8 cellular contexts compared by ENCODE assay signal in genomic region chr7:55572378-55573233, GRCh38. TPM values are rescaled to one million over a fixed set of nuclear protein-coding genes. Genes with fewer than 3 reads are reported as not detected.
DNase-seq lines count a peak whose midpoint lies in the region; ATAC-seq and TF ChIP-seq lines count a peak whose summit lies in the region.

A gene with protein sequence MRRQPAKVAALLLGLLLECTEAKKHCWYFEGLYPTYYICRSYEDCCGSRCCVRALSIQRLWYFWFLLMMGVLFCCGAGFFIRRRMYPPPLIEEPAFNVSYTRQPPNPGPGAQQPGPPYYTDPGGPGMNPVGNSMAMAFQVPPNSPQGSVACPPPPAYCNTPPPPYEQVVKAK (minus strand): TSS chr7:55572502. CDS start chr7:55572324, 178 bp downstream.

- no peaks in the 10 kb centered on the region for H3K36me3 ChIP-seq in skeletal muscle tissue (ENCODE audit: control insufficient read depth in 3 of 3, insufficient read depth in 3 of 3, low read length in 3 of 3)

- POLR2A ChIA-PET in WTC11 (lab: Charles Lee) = no interaction called here

- peak within 1 kb of the TSS; percentile 91 for H3K27ac ChIP-seq in skeletal muscle tissue (ENCODE audit: low read depth, low read length)

- H3K4me3 Mint-ChIP-seq in WTC11 (peak within 1 kb of the TSS; percentile 91), immature natural killer cell (peak within 1 kb of the TSS; percentile 95 to 100 (median 97))

- no peak for TF ChIP-seq CTCF in WTC11 (IDR thresholded peaks at IDR 0.05)

- no peaks in the 10 kb centered on the region for H3K27me3 ChIP-seq in skeletal muscle tissue (ENCODE audit: control insufficient read depth in 3 of 3, insufficient read depth in 3 of 3, low read length in 3 of 3)

- H3K27me3 Mint-ChIP-seq in WTC11 (ENCODE audit: low read depth) (peaks cover 19% of the 10 kb centered on the region), immature natural killer cell (ENCODE audit: low read depth in 3 of 3) (peaks cover 10 to 29% (median 16%) of the 10 kb centered on the region in 3 donors)

- CTCF ChIA-PET in WTC11 (lab: Charles Lee) = interaction anchor here (0.5 to 1.4 kb wide), 3 partner anchors 13 to 800 kb away, joined by 3 to 5 read pairs (median 3); no protein-coding TSS in a partner anchor

- H3K4me1 ChIP-seq in skeletal muscle tissue (ENCODE audit: control insufficient read depth in 3 of 3, insufficient read depth in 3 of 3, low read length in 3 of 3) = peaks cover 42 to 47% (median 43%) of the 10 kb centered on the region in 3 donors

- H3K27ac Mint-ChIP-seq in WTC11 (peak within 1 kb of the TSS; percentile 52; the same call in 1 of the 2 replicates), immature natural killer cell (peak within 1 kb of the TSS; percentile 93 to 97 (median 96))

- ATAC-seq in HG02884 (IDR thresholded peaks at IDR 0.05; ENCODE audit: unreplicated experiment) (peak; percentile 37), WTC11 (peak; percentile 75)

- H3K36me3 Mint-ChIP-seq in WTC11 (no peaks in the 10 kb centered on the region), immature natural killer cell (peaks cover 0 to 9% (median 0%) of the 10 kb centered on the region in 3 donors)

- H3K9ac ChIP-seq in skeletal muscle tissue (ENCODE audit: low read depth in 1 of 3, low read length in 3 of 3) = peak within 1 kb of the TSS; percentile 88 to 92 (median 89)

- no peaks in the 10 kb centered on the region for H3K9me3 Mint-ChIP-seq in WTC11
- no peaks in the 10 kb centered on the region for H3K9me3 Mint-ChIP-seq in immature natural killer cell

- H3K4me3 ChIP-seq in skeletal muscle tissue (ENCODE audit: low read length in 3 of 3) = peak within 1 kb of the TSS; percentile 81 to 87 (median 87)

- DNase-seq in NCI-H524 (lab: John Stamatoyannopoulos, UW) (peak; percentile 27 to 76), NCI-H524 treated with DMSO at 0.1 percent for 48 hours (lab: John Stamatoyannopoulos, UW) (no peak), NCI-H2029 treated with DMSO at 0.1 percent for 48 hours (lab: John Stamatoyannopoulos, UW) (peak; percentile 38), WTC11 (ENCODE audit: low spot score) (peak; percentile 69), immature natural killer cell (peak; percentile 66 to 75 (median 73))
- peak; percentile 65 for DNase-seq in central memory CD4-positive, alpha-beta T cell

- H3K4me1 Mint-ChIP-seq in WTC11 (peaks cover 51% of the 10 kb centered on the region), immature natural killer cell (peaks cover 58 to 60% of the 10 kb centered on the region in 2 donors)

- no peaks in the 10 kb centered on the region for H3K9me3 ChIP-seq in skeletal muscle tissue (ENCODE audit: control insufficient read depth in 3 of 3, low read length in 3 of 3)

TF ChIP-seq in WTC11, 78 proteins besides CTCF, POLR2A, EP300 and RAD21:
- TF ChIP-seq, protein P1, sequence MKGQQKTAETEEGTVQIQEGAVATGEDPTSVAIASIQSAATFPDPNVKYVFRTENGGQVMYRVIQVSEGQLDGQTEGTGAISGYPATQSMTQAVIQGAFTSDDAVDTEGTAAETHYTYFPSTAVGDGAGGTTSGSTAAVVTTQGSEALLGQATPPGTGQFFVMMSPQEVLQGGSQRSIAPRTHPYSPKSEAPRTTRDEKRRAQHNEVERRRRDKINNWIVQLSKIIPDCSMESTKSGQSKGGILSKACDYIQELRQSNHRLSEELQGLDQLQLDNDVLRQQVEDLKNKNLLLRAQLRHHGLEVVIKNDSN (CRISPR knock-in tag; IDR thresholded peaks at IDR 0.05) = no peak
- TF ChIP-seq, protein P2, sequence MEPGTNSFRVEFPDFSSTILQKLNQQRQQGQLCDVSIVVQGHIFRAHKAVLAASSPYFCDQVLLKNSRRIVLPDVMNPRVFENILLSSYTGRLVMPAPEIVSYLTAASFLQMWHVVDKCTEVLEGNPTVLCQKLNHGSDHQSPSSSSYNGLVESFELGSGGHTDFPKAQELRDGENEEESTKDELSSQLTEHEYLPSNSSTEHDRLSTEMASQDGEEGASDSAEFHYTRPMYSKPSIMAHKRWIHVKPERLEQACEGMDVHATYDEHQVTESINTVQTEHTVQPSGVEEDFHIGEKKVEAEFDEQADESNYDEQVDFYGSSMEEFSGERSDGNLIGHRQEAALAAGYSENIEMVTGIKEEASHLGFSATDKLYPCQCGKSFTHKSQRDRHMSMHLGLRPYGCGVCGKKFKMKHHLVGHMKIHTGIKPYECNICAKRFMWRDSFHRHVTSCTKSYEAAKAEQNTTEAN (CRISPR knock-in tag; IDR thresholded peaks at IDR 0.05) = no peak
- TF ChIP-seq SOX15 (CRISPR knock-in tag; IDR thresholded peaks at IDR 0.05) (no peak), ZBTB21 (CRISPR knock-in tag; IDR thresholded peaks at IDR 0.05; ENCODE audit: borderline replicate concordance) (no peak), TEAD1 (CRISPR knock-in tag; IDR thresholded peaks at IDR 0.05) (no peak), STAT6 (CRISPR knock-in tag; conservative IDR thresholded peaks at IDR 0.05; ENCODE audit: low read depth) (no peak), RELA (CRISPR knock-in tag; IDR thresholded peaks at IDR 0.05; ENCODE audit: borderline replicate concordance) (no peak), JUN (CRISPR knock-in tag; IDR thresholded peaks at IDR 0.05) (no peak)
- TF ChIP-seq, protein P3, sequence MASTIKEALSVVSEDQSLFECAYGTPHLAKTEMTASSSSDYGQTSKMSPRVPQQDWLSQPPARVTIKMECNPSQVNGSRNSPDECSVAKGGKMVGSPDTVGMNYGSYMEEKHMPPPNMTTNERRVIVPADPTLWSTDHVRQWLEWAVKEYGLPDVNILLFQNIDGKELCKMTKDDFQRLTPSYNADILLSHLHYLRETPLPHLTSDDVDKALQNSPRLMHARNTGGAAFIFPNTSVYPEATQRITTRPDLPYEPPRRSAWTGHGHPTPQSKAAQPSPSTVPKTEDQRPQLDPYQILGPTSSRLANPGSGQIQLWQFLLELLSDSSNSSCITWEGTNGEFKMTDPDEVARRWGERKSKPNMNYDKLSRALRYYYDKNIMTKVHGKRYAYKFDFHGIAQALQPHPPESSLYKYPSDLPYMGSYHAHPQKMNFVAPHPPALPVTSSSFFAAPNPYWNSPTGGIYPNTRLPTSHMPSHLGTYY (CRISPR knock-in tag; IDR thresholded peaks at IDR 0.05) = no peak
- TF ChIP-seq, protein P4, sequence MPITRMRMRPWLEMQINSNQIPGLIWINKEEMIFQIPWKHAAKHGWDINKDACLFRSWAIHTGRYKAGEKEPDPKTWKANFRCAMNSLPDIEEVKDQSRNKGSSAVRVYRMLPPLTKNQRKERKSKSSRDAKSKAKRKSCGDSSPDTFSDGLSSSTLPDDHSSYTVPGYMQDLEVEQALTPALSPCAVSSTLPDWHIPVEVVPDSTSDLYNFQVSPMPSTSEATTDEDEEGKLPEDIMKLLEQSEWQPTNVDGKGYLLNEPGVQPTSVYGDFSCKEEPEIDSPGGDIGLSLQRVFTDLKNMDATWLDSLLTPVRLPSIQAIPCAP (CRISPR knock-in tag; IDR thresholded peaks at IDR 0.05) = no peak

RNA-seq across cellular contexts. Expression of the gene that starts here (rescaled TPM):
- total RNA-seq in WTC11 (2021) = 57.0 to 63.9 TPM (median 60.3 TPM) in 3 replicates
- 100 to 1,000 TPM in 1 of 3 donors, 10 to 100 TPM in 2; 54.0 to 119 (median 57.9) TPM for polyA plus RNA-seq in immature natural killer cell
- total RNA-seq in skeletal muscle tissue = 23.5 TPM
